Comparison of ENCODE assay signal across 19 cellular contexts in genomic region chr17:66353937-66354401, GRCh38. TPM values are rescaled to one million over a fixed set of nuclear protein-coding genes. Genes with fewer than 3 reads are reported as not detected.
A peak's percentile ranks its signal among the peaks of the same experiment; 100 is the strongest.
DNase-seq lines count a peak whose midpoint lies in the region; ATAC-seq, FAIRE-seq and TF ChIP-seq lines count a peak whose summit lies in the region.
"Had no signal": no experiment of that assay in that cellular context is flagged by ENCODE, and none has a peak within 500 bp of the region (broad histone marks: within the 10 kb centered on the region; RNA-seq: fewer than 3 reads in every experiment).

No MANE protein-coding gene starts in this region.

- H3K27ac ChIP-seq in Panc1 (ENCODE audit: low read length) (peak overlapping the region; percentile 60), endothelial cell of umbilical vein (ENCODE audit: insufficient read depth, low read depth, low read length) (peak overlapping the region; percentile 9)
- H3K27ac ChIP-seq: 22Rv1, cardiac muscle cell, pancreas, PC-9 had no signal

- FAIRE-seq in endothelial cell of umbilical vein (lab: Jason Lieb, UNC), result peak; percentile 88
- FAIRE-seq: GM18507, pancreas had no signal

- H3K27me3 Mint-ChIP-seq in activated CD4-positive, alpha-beta T cell treated with anti-CD3 and anti-CD28 coated beads, Interleukin-2, amount 10 ng/mL, durations not matched to agents 24 days and 14 days, result no peaks in the 10 kb centered on the region
- H3K27me3 Mint-ChIP-seq: CD8-positive, alpha-beta memory T cell had no signal

- TF ChIP-seq CTCF in Panc1 (IDR thresholded peaks at IDR 0.05) (no peak), endothelial cell of umbilical vein (IDR thresholded peaks at IDR 0.05; ENCODE audit: extremely low read depth in 1 of 2, insufficient read depth in 1 of 2, low read depth in 1 of 2, low read length in 2 of 2) (no peak)

- BruUV-seq in Panc1 (replicated peaks; lab: Mats Ljungman, UMichigan) (no TSS peak), endothelial cell of umbilical vein (replicated peaks; lab: Mats Ljungman, UMichigan) (no TSS peak)

- H4K20me1 ChIP-seq in endothelial cell of umbilical vein (replicated peaks; ENCODE audit: control insufficient read depth, extremely low read depth, insufficient read depth, low read length), result no peaks in the 10 kb centered on the region

- H3K9me3 ChIP-seq in Panc1 (ENCODE audit: control insufficient read depth, insufficient read depth, low read depth, low read length) (no peaks in the 10 kb centered on the region), endothelial cell of umbilical vein (replicated peaks; ENCODE audit: control insufficient read depth, insufficient read depth, low read length) (no peaks in the 10 kb centered on the region), skeletal muscle satellite cell (replicated peaks; ENCODE audit: low read length) (no peaks in the 10 kb centered on the region)
- H3K9me3 ChIP-seq: pancreas had no signal

- peaks cover 54% of the 10 kb centered on the region for H3K4me1 Mint-ChIP-seq in activated CD4-positive, alpha-beta T cell treated with anti-CD3 and anti-CD28 coated beads, Interleukin-2, amount 10 ng/mL, durations not matched to agents 24 days and 14 days

- in situ Hi-C loops in Panc1 (cut with HindIII; ENCODE audit: low pct_unique_long_range_greater_than_20kb, low sequenced_read_pairs), result no loop called here

- no peaks in the 10 kb centered on the region for H3K9me1 ChIP-seq in endothelial cell of umbilical vein (replicated peaks; ENCODE audit: control insufficient read depth, extremely low read depth, insufficient read depth, low read length)

- TF ChIP-seq POLR2A in endothelial cell of umbilical vein (IDR thresholded peaks at IDR 0.05; ENCODE audit: low read depth, low read length), result no peak

- H3K27ac Mint-ChIP-seq in activated CD4-positive, alpha-beta T cell treated with anti-CD3 and anti-CD28 coated beads, Interleukin-2, amount 10 ng/mL, durations not matched to agents 24 days and 14 days, result peak overlapping the region; percentile 10
- H3K27ac Mint-ChIP-seq: CD8-positive, alpha-beta memory T cell had no signal

- dilution Hi-C loops in endothelial cell of umbilical vein (cut with MboI; ENCODE audit: extremely low pct_ligation_motif_present, low sequenced_read_pairs), result no loop called here

- H2AFZ ChIP-seq in endothelial cell of umbilical vein (ENCODE audit: low read depth, low read length), result peak overlapping the region; percentile 18
- H2AFZ ChIP-seq: PC-9 had no signal

- H3K4me3 Mint-ChIP-seq in activated CD4-positive, alpha-beta T cell treated with anti-CD3 and anti-CD28 coated beads, Interleukin-2, amount 10 ng/mL, durations not matched to agents 24 days and 14 days, result no peak overlapping the region
- H3K4me3 Mint-ChIP-seq: CD8-positive, alpha-beta memory T cell had no signal

- H3K79me2 ChIP-seq in endothelial cell of umbilical vein (ENCODE audit: control insufficient read depth, insufficient read depth, low read length), result peaks cover 38% of the 10 kb centered on the region

- no peaks in the 10 kb centered on the region for H3K9me3 Mint-ChIP-seq in activated CD4-positive, alpha-beta T cell treated with anti-CD3 and anti-CD28 coated beads, Interleukin-2, amount 10 ng/mL, durations not matched to agents 24 days and 14 days
- H3K9me3 Mint-ChIP-seq: CD8-positive, alpha-beta memory T cell had no signal

- H3K4me1 ChIP-seq in Panc1 (ENCODE audit: control insufficient read depth, insufficient read depth, low read length) (peaks cover 75% of the 10 kb centered on the region), endothelial cell of umbilical vein (ENCODE audit: control insufficient read depth, extremely low read depth, insufficient read depth, low read length) (peaks cover 28% of the 10 kb centered on the region), skeletal muscle satellite cell (ENCODE audit: control insufficient read depth, insufficient read depth, low read length) (peaks cover 48% of the 10 kb centered on the region)

- H3K36me3 ChIP-seq in Panc1 (ENCODE audit: control insufficient read depth, insufficient read depth, low read length), result no peaks in the 10 kb centered on the region
- H3K36me3 ChIP-seq in endothelial cell of umbilical vein (ENCODE audit: control insufficient read depth in 2 of 2, extremely low read depth in 1 of 2, insufficient read depth in 2 of 2, low read length in 2 of 2), result no peaks in the 10 kb centered on the region
- no peaks in the 10 kb centered on the region for H3K36me3 ChIP-seq in skeletal muscle satellite cell (ENCODE audit: insufficient read depth, low read length)
- H3K36me3 ChIP-seq: cardiac muscle cell, pancreas had no signal

- CTCF ChIA-PET in Panc1 (lab: Charles Lee), result no interaction called here
- CTCF ChIA-PET in endothelial cell of umbilical vein (lab: Charles Lee), result interaction anchor here (0.6 to 1.4 kb wide), 7 partner anchors 10 to 213 kb away, joined by 3 to 7 read pairs (median 3); no protein-coding TSS in a partner anchor

- peaks cover 21% of the 10 kb centered on the region for H3K36me3 Mint-ChIP-seq in activated CD4-positive, alpha-beta T cell treated with anti-CD3 and anti-CD28 coated beads, Interleukin-2, amount 10 ng/mL, durations not matched to agents 24 days and 14 days (ENCODE audit: low read depth)
- H3K36me3 Mint-ChIP-seq: CD8-positive, alpha-beta memory T cell had no signal

- DNase-seq in activated CD4-positive, alpha-beta T cell treated with anti-CD3 and anti-CD28 coated beads, Interleukin-2, amount 10 ng/mL, durations not matched to agents 24 days and 14 days, result no peak
- no peak for DNase-seq in activated CD4-positive, alpha-beta T cell treated with anti-CD3 and anti-CD28 coated beads for 48 hours
- DNase-seq in Panc1 (ENCODE audit: low read depth, low spot score), result no peak
- DNase-seq in endothelial cell of umbilical vein (ENCODE audit: low read depth, low spot score), result peak; percentile 79
- no peak for DNase-seq in cerebellum (ENCODE audit: low spot score)
- no peak for DNase-seq in NCI-H1092 treated with DMSO at 0.1 percent for 48 hours (lab: John Stamatoyannopoulos, UW)
- DNase-seq in NCI-H2171 (lab: John Stamatoyannopoulos, UW), result no peak
- DNase-seq: activated gamma-delta T cell treated with Interleukin-2 at 50 U/mL for 16 hours; CD8-positive, alpha-beta memory T cell; hypothalamus; Kasumi-1; NCI-H187; pancreas; SW 1271 had no signal

- intact Hi-C loops in activated CD4-positive, alpha-beta T cell treated with anti-CD3 and anti-CD28 coated beads, Interleukin-2, amount 10 ng/mL, durations not matched to agents 24 days and 14 days (cut with micrococcal nuclease), result no loop called here
- intact Hi-C loops in Panc1 (cut with micrococcal nuclease; ENCODE audit: unreplicated experiment), result no loop called here
- intact Hi-C loops in endothelial cell of umbilical vein (cut with micrococcal nuclease), result loop anchor here (2.0 kb wide), 1 partner anchor 213 kb away; no protein-coding TSS in a partner anchor

- H3K4me3 ChIP-seq in Panc1 (ENCODE audit: low read depth in 2 of 2, low read length in 2 of 2), result no peak overlapping the region
- no peak overlapping the region for H3K4me3 ChIP-seq in endothelial cell of umbilical vein (replicated peaks in 1 of 3; ENCODE audit: insufficient read depth in 1 of 3, low read depth in 1 of 3, low read length in 3 of 3)
- H3K4me3 ChIP-seq in skeletal muscle satellite cell (ENCODE audit: low read length), result no peak overlapping the region
- H3K4me3 ChIP-seq: cardiac muscle cell, pancreas, PC-9 had no signal

- H3K9ac ChIP-seq in endothelial cell of umbilical vein (replicated peaks; ENCODE audit: extremely low read depth, insufficient read depth, low read length) (no peak overlapping the region), skeletal muscle satellite cell (ENCODE audit: low read depth, low read length) (no peak overlapping the region)

- H3K27me3 ChIP-seq in Panc1 (ENCODE audit: control insufficient read depth, insufficient read depth, low read length) (no peaks in the 10 kb centered on the region), endothelial cell of umbilical vein (ENCODE audit: control insufficient read depth in 2 of 2, insufficient read depth in 2 of 2, low read length in 2 of 2) (no peaks in the 10 kb centered on the region), skeletal muscle satellite cell (ENCODE audit: control insufficient read depth, insufficient read depth, low read length) (no peaks in the 10 kb centered on the region)
- H3K27me3 ChIP-seq: cardiac muscle cell, pancreas had no signal

- ATAC-seq in Panc1, result peak; percentile 29; the same call in 1 of the 2 replicates
- ATAC-seq: pancreas had no signal

- H3K4me2 ChIP-seq in endothelial cell of umbilical vein (ENCODE audit: insufficient read depth, low read length), result peak overlapping the region; percentile 50
- H3K4me2 ChIP-seq in skeletal muscle satellite cell (ENCODE audit: low read length), result peak overlapping the region; percentile 62
- H3K4me2 ChIP-seq: PC-9 had no signal

- POLR2A ChIA-PET in Panc1 (lab: Charles Lee), result no interaction called here
- POLR2A ChIA-PET in endothelial cell of umbilical vein (lab: Charles Lee), result no interaction called here

TF ChIP-seq in endothelial cell of umbilical vein, 7 proteins besides CTCF, POLR2A, EP300 and RAD21:
- TF ChIP-seq EZH2 (IDR thresholded peaks at IDR 0.05; ENCODE audit: borderline replicate concordance, low read depth, low read length, severe bottlenecking) (no peak), GATA2 (IDR thresholded peaks at IDR 0.05; ENCODE audit: insufficient read depth, insufficient read length, low read depth, low read length) (peak; percentile 89), FOS (IDR thresholded peaks at IDR 0.05; ENCODE audit: borderline replicate concordance, insufficient read depth, low read length) (peak; percentile 57), JUN (IDR thresholded peaks at IDR 0.05; ENCODE audit: borderline replicate concordance, insufficient read depth, insufficient read length, low read depth) (peak; percentile 17)

RNA-seq across cellular contexts. Expression of gene PRKCA, which starts 51.6 kb away (rescaled TPM):
- total RNA-seq in activated CD4-positive, alpha-beta T cell treated with anti-CD3 and anti-CD28 coated beads, Interleukin-2, amount 10 ng/mL, durations not matched to agents 24 days and 14 days, result 164 TPM in 2 replicates
- total RNA-seq in Panc1 (2021; ENCODE audit: unreplicated experiment), result 53.0 TPM
- 19.2 TPM for polyA plus RNA-seq in Panc1 (2012; ENCODE audit: insufficient read length)
- total RNA-seq in endothelial cell of umbilical vein, result 27.3 and 34.2 TPM in 2 replicates
- polyA plus RNA-seq in endothelial cell of umbilical vein, result 5.8 and 7.5 TPM in 2 replicates
- polyA plus RNA-seq in endothelial cell of umbilical vein (2011; cell fraction: cytosol; rRNA removed), result 10.0 and 10.9 TPM in 2 replicates
- 16.5 and 20.3 TPM in 2 replicates for polyA plus RNA-seq in endothelial cell of umbilical vein (2011; cell fraction: nucleus; rRNA removed)
- polyA plus RNA-seq in endothelial cell of umbilical vein (2012), result 16.5 and 17.0 TPM in 2 replicates
- 19.5 and 19.9 TPM in 2 replicates for polyA minus RNA-seq in endothelial cell of umbilical vein
- polyA minus RNA-seq in endothelial cell of umbilical vein (2011; cell fraction: cytosol; rRNA and poly(A)+ RNA removed), result 9.7 TPM
- 31.4 and 39.5 TPM in 2 replicates for polyA minus RNA-seq in endothelial cell of umbilical vein (2011; cell fraction: nucleus; rRNA and poly(A)+ RNA removed)
- 26.0 and 31.9 TPM in 2 replicates for total RNA-seq in skeletal muscle satellite cell (2012; rRNA removed)
- 38.7 TPM for total RNA-seq in cerebellum
